ENCODE assay signal across 8 cellular contexts in genomic region chr1:227318852-227319607, GRCh38. TPM values are rescaled to one million over a fixed set of nuclear protein-coding genes. Genes with fewer than 3 reads are reported as not detected.
DNase-seq lines count a peak whose midpoint lies in the region; ATAC-seq, FAIRE-seq and TF ChIP-seq lines count a peak whose summit lies in the region.

No MANE protein-coding gene starts in this region.

- H4K20me1 ChIP-seq in HepG2 (ENCODE audit: insufficient read depth, low read length), result peaks cover 14% of the 10 kb centered on the region

- intact Hi-C loops in HepG2 (cut with micrococcal nuclease; ENCODE audit: unreplicated experiment), result loop anchor here (5.0 to 10.0 kb wide), 2 partner anchors 118 to 154 kb away; no protein-coding TSS in a partner anchor

- peaks cover 36% of the 10 kb centered on the region for H3K79me2 ChIP-seq in HepG2 (ENCODE audit: insufficient read depth, low read length)

- DNase-seq in 8988T (peak; percentile 57), GOT3 (lab: John Stamatoyannopoulos, UW) (peak; percentile 73), RWPE1 (ENCODE audit: low spot score) (peak; percentile 45), ecto neural progenitor cell (ENCODE audit: low spot score) (peak; percentile 81), HepG2 (ENCODE audit: low spot score) (peak; percentile 45)
- no peak for DNase-seq in stimulated activated naive CD8-positive, alpha-beta T cell treated with anti-CD3 and anti-CD28 coated beads, Interleukin-15, Interleukin-2, amounts not matched to agents 100 U/mL and 50 U/mL, for 24 hours
- DNase-seq in stimulated activated CD4-positive, alpha-beta T cell treated with anti-CD3 and anti-CD28 coated beads, Interleukin-2, amount 100 ng/mL, for 24 hours, result no peak

- POLR2A ChIA-PET in RWPE1 (lab: Yijun Ruan, JAX; ENCODE audit: low non-redundant PET), result interaction anchor here (0.5 kb wide), 1 partner anchor 1069 kb away, joined by 9 read pairs; no protein-coding TSS in a partner anchor
- POLR2A ChIA-PET in HepG2 (lab: Yijun Ruan, JAX), result interaction anchor here (0.7 to 1.8 kb wide), 4 partner anchors 10 to 416 kb away, joined by 3 to 9 read pairs (median 6); partner anchors contain the start of genes JMJD4 and SNAP47

- CTCF ChIA-PET in RWPE1 (lab: Yijun Ruan, JAX) (interaction anchor here (1.2 kb wide), 1 partner anchor 118 kb away, joined by 3 read pairs; no protein-coding TSS in a partner anchor), HepG2 (lab: Yijun Ruan, JAX; ENCODE audit: low intra/inter-chr PET ratio, low total read pairs) (interaction anchor here (2.3 kb wide), 1 partner anchor 84 kb away, joined by 5 read pairs; no protein-coding TSS in a partner anchor)

- TF ChIP-seq EP300 in HepG2 (IDR thresholded peaks at IDR 0.05; ENCODE audit: low read depth in 2 of 2, low read length in 2 of 2) (no peak), HepG2 (CRISPR knock-in tag; IDR thresholded peaks at IDR 0.05; ENCODE audit: borderline replicate concordance) (no peak)

- H3K27ac ChIP-seq in RWPE1, result peak overlapping the region; percentile 94
- H3K27ac ChIP-seq in HepG2 (ENCODE audit: extremely low read length, insufficient read depth, low read length), result peak overlapping the region; percentile 58

- 7% methylated on average over 9 of the region's 31 CpGs for WGBS in HepG2 (ENCODE audit: low lambda C conversion rate)

- TF ChIP-seq POLR2A in HepG2 (IDR thresholded peaks at IDR 0.05; ENCODE audit: insufficient read depth in 1 of 2, low read depth in 2 of 2, low read length in 2 of 2), result peak in 1 of 2 experiments; percentile 39; a peak in 1 of 4 replicates

- peak overlapping the region; percentile 83 for H3K9ac ChIP-seq in HepG2 (ENCODE audit: insufficient read depth, low read depth, low read length)

- TF ChIP-seq CTCF in RWPE1 (conservative IDR thresholded peaks at IDR 0.05; ENCODE audit: low read depth) (no peak), HepG2 (CRISPR knock-in tag; IDR thresholded peaks at IDR 0.05) (no peak)

- H3K4me2 ChIP-seq in HepG2 (ENCODE audit: low read depth, low read length), result peak overlapping the region; percentile 91

- H3K9me3 ChIP-seq in HepG2 (ENCODE audit: low read length), result no peaks in the 10 kb centered on the region

- peak overlapping the region; percentile 35 for H2AFZ ChIP-seq in HepG2 (ENCODE audit: low read length)

- peak overlapping the region; percentile 89 to 96 (median 91) for H3K4me3 ChIP-seq in HepG2 (replicated peaks in 1 of 3; ENCODE audit: insufficient read depth in 1 of 3, low read depth in 2 of 3, low read length in 3 of 3)

- in situ Hi-C loops in HepG2 (cut with HindIII; ENCODE audit: extremely low pct_ligation_motif_present, low pct_unique_long_range_greater_than_20kb), result loop anchor here (5.0 kb wide), 1 partner anchor 118 kb away; no protein-coding TSS in a partner anchor

- ATAC-seq in HepG2 (peak; percentile 66), GM21515 (IDR thresholded peaks at IDR 0.05; ENCODE audit: unreplicated experiment) (no peak)
- ATAC-seq in stimulated activated naive CD8-positive, alpha-beta T cell treated with anti-CD3 and anti-CD28 coated beads, Interleukin-15, Interleukin-2, amounts not matched to agents 100 U/mL and 50 U/mL, for 24 hours, result peak; percentile 33

- BruUV-seq in HepG2 (replicated peaks; lab: Mats Ljungman, UMichigan), result TSS peak; percentile 63

- H3K36me3 ChIP-seq in HepG2 (replicated peaks in 1 of 2; ENCODE audit: control insufficient read depth in 1 of 2, insufficient read depth in 2 of 2, low read length in 2 of 2), result no peaks in the 10 kb centered on the region

- TF ChIP-seq RAD21 in HepG2 (CRISPR knock-in tag; IDR thresholded peaks at IDR 0.05), result no peak

- peak; percentile 76 for FAIRE-seq in HepG2 (lab: Jason Lieb, UNC)

- peaks cover 0 to 22% of the 10 kb centered on the region in 2 experiments; a peak in 3 of 5 replicates for H3K27me3 ChIP-seq in HepG2 (ENCODE audit: control insufficient read depth in 1 of 2, insufficient read depth in 2 of 2, low read length in 2 of 2)

- H3K4me1 ChIP-seq in HepG2 (ENCODE audit: insufficient read depth, low read length), result peaks cover 9% of the 10 kb centered on the region

TF ChIP-seq in HepG2, 621 proteins besides CTCF, POLR2A, EP300 and RAD21 (continues in another document):
- TF ChIP-seq THAP11 (CRISPR knock-in tag; IDR thresholded peaks at IDR 0.05) (0 out of 2 replicates have a peak, but pooled peaks have one; percentile 3), ZNF7 (CRISPR knock-in tag; IDR thresholded peaks at IDR 0.05) (peak; percentile 48), ASH2L (IDR thresholded peaks at IDR 0.05; ENCODE audit: insufficient read length, low read depth, low read length) (peak; percentile 19)

RNA-seq across cellular contexts. Expression of gene CDC42BPA, which starts 0.7 kb away (rescaled TPM):
- 15.4 and 16.0 TPM in 2 replicates for total RNA-seq in HepG2 (2016; rRNA removed; fragmentation: Illumina TruSeq; extraction: Trizol)
- 14.9 and 18.1 TPM in 2 replicates for total RNA-seq in HepG2 (2016; cell fraction: cytosol; rRNA removed; fragmentation: Illumina TruSeq; extraction: Trizol; ENCODE audit: low read depth)
- total RNA-seq in HepG2 (2016; cell fraction: insoluble cytoplasmic fraction; rRNA removed; fragmentation: Illumina TruSeq; extraction: Trizol), result 13.8 and 15.4 TPM in 2 replicates
- 11.4 and 14.7 TPM in 2 replicates for total RNA-seq in HepG2 (2016; cell fraction: membrane; rRNA removed; fragmentation: Illumina TruSeq; extraction: Trizol)
- total RNA-seq in HepG2 (2016; cell fraction: nucleus; rRNA removed; fragmentation: Illumina TruSeq; extraction: Trizol), result 31.5 and 36.1 TPM in 2 replicates
- polyA plus RNA-seq in HepG2 (2011; rRNA removed), result 6.5 and 7.4 TPM in 2 replicates
- polyA plus RNA-seq in HepG2 (2011; cell fraction: cytosol; rRNA removed), result 3.2 and 5.4 TPM in 2 replicates
- 7.2 and 9.9 TPM in 2 replicates for polyA plus RNA-seq in HepG2 (2011; cell fraction: nucleus; rRNA removed)
- polyA plus RNA-seq in HepG2 (2012), result 9.5 and 12.2 TPM in 2 replicates
- 0.61 and 0.69 TPM in 2 replicates for polyA plus RNA-seq in HepG2 (2016; cell fraction: cytosol; fragmentation: Illumina TruSeq; extraction: Trizol; ENCODE audit: low read depth)
- polyA plus RNA-seq in HepG2 (2016; cell fraction: insoluble cytoplasmic fraction; fragmentation: Illumina TruSeq; extraction: Trizol; ENCODE audit: low read depth), result 7.5 and 8.2 TPM in 2 replicates
- polyA plus RNA-seq in HepG2 (2016; cell fraction: membrane; fragmentation: Illumina TruSeq; extraction: Trizol; ENCODE audit: low read depth), result 1.8 and 2.2 TPM in 2 replicates
- 8.1 and 9.4 TPM in 2 replicates for polyA plus RNA-seq in HepG2 (2016; cell fraction: nucleus; fragmentation: Illumina TruSeq; extraction: Trizol; ENCODE audit: insufficient read depth, low read depth)
- polyA minus RNA-seq in HepG2 (2011; rRNA and poly(A)+ RNA removed; ENCODE audit: low replicate concordance), result 17.7 and 19.2 TPM in 2 replicates
- 12.0 and 17.0 TPM in 2 replicates for polyA minus RNA-seq in HepG2 (2011; cell fraction: cytosol; rRNA and poly(A)+ RNA removed)
- 119 and 124 TPM in 2 replicates for polyA minus RNA-seq in HepG2 (2011; cell fraction: nucleus; rRNA and poly(A)+ RNA removed)

Comparison
In these comparisons a context has a peak if more than half of its experiments do, and no peak if none do; other contexts are left out.
1. DNase-seq: peak in 8988T (single experiment), GOT3 (single experiment), RWPE1 (single experiment), ecto neural progenitor cell (single experiment) and HepG2 (single experiment); none in stimulated activated naive CD8-positive, alpha-beta T cell treated with anti-CD3 and anti-CD28 coated beads, Interleukin-15, Interleukin-2, amounts not matched to agents 100 U/mL and 50 U/mL, for 24 hours (single experiment) and stimulated activated CD4-positive, alpha-beta T cell treated with anti-CD3 and anti-CD28 coated beads, Interleukin-2, amount 100 ng/mL, for 24 hours (0 of 2).